In the genomic region with DNA sequence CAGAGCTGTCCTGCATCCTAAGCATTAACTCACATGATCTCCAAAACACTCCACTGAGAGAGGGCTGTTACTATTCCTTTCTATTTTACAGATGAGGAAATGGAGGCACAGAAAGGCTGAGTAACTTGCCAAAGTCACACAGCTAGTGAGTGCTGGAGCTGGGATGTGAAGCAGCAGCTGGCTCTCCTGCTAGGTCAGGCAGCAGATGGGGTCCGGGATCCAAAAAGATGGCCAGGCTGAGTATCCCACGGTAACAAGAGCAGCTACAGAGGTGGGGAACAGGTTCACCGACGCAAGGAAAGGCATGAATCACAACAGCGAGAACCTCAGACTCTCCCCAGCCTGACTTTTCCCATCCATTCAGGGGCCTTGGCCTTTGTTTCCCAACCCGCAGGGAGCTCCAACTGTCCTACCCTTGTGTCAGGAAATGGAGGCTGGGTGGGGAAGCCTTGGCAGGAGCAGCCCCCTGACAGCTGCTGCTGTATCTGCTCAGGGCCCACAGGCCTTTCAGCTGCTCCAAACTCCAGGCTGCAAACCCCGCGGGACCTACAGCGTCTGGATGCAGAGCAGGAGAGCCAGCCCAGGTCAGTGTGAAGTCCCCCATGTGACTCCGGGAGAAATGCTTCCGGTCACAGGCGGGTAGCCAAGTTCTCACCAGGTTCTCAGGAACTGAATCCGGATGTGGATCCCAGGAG, we compare ENCODE assay signal across 8 cellular contexts. TPM values are rescaled to one million over a fixed set of nuclear protein-coding genes. Genes with fewer than 3 reads are reported as not detected.
DNase-seq lines count a peak whose midpoint lies in the region; ATAC-seq and TF ChIP-seq lines count a peak whose summit lies in the region.

No MANE protein-coding gene starts in this region.

- no peak overlapping the region for H3K4me3 Mint-ChIP-seq in mesothelial cell of epicardium

- H3K4me1 Mint-ChIP-seq in mesothelial cell of epicardium: peaks cover 29% of the 10 kb centered on the region

- peak overlapping the region; percentile 89 for H3K27ac Mint-ChIP-seq in mesothelial cell of epicardium

- H3K9me3 Mint-ChIP-seq in mesothelial cell of epicardium: no peaks in the 10 kb centered on the region

- ATAC-seq in HG02981 (IDR thresholded peaks at IDR 0.05; ENCODE audit: unreplicated experiment) (no peak), HG03108 (IDR thresholded peaks at IDR 0.05; ENCODE audit: unreplicated experiment) (no peak)

- H3K36me3 Mint-ChIP-seq in mesothelial cell of epicardium: no peaks in the 10 kb centered on the region

- H3K27me3 Mint-ChIP-seq in mesothelial cell of epicardium (ENCODE audit: low read depth): no peaks in the 10 kb centered on the region

- DNase-seq in activated CD8-positive, alpha-beta memory T cell treated with anti-CD3 and anti-CD28 coated beads, Interleukin-2, amount 50 U/mL, for 48 hours: peak; percentile 36
- no peak for DNase-seq in activated CD8-positive, alpha-beta memory T cell treated with anti-CD3 and anti-CD28 coated beads for 24 hours
- DNase-seq in dermis blood vessel endothelial cell (peak; percentile 93), mesothelial cell of epicardium (ENCODE audit: low spot score in 2 of 2, unreplicated experiment in 2 of 2) (no peak), SHP77 treated with DMSO at 0.1 percent for 48 hours (lab: John Stamatoyannopoulos, UW) (no peak), foreskin melanocyte (no peak)

- TF ChIP-seq CTCF in mesothelial cell of epicardium (IDR thresholded peaks at IDR 0.05; ENCODE audit: unreplicated experiment): no peak

RNA-seq across cellular contexts. Expression of a gene that starts 29.5 kb away (rescaled TPM):
- total RNA-seq in dermis blood vessel endothelial cell (107 and 156 TPM in 2 replicates), mesothelial cell of epicardium (29.5 to 30.0 TPM (median 29.7 TPM) in 3 replicates)

Comparison
In these comparisons a context has a peak if more than half of its experiments do, and no peak if none do; other contexts are left out.
1. DNase-seq: peak in activated CD8-positive, alpha-beta memory T cell treated with anti-CD3 and anti-CD28 coated beads, Interleukin-2, amount 50 U/mL, for 48 hours (single experiment) and dermis blood vessel endothelial cell (single experiment); none in activated CD8-positive, alpha-beta memory T cell treated with anti-CD3 and anti-CD28 coated beads for 24 hours (single experiment), mesothelial cell of epicardium (0 of 2), SHP77 treated with DMSO at 0.1 percent for 48 hours (single experiment) and foreskin melanocyte (single experiment).